3 cellular contexts compared by ENCODE assay signal in genomic region chr3:135172191-135172869, GRCh38.
TF ChIP-seq lines count a peak whose summit lies in the region.

No MANE protein-coding gene starts in this region.

TF ChIP-seq in SK-N-SH, 30 proteins besides CTCF, POLR2A, EP300 and RAD21:
- TF ChIP-seq GATA2 (CRISPR knock-in tag; IDR thresholded peaks at IDR 0.05) (0 out of 2 replicates have a peak, but pooled peaks have one; percentile 14), RXRA (IDR thresholded peaks at IDR 0.05; ENCODE audit: borderline replicate concordance, low read depth) (no peak)
TF ChIP-seq in SK-N-SH: peak in this region for 1.

TF ChIP-seq in SK-N-SH treated with all-trans-retinoic acid at 6 μM for 48 hours, 23 proteins besides CTCF, POLR2A, EP300 and RAD21:
- TF ChIP-seq TCF4 (CRISPR knock-in tag; IDR thresholded peaks at IDR 0.05; ENCODE audit: borderline replicate concordance) (no peak), TOX (CRISPR knock-in tag; IDR thresholded peaks at IDR 0.05; ENCODE audit: borderline replicate concordance) (no peak), GLIS3 (CRISPR knock-in tag; IDR thresholded peaks at IDR 0.05) (no peak), TSHZ2 (CRISPR knock-in tag; IDR thresholded peaks at IDR 0.05) (no peak), OSR1 (CRISPR knock-in tag; IDR thresholded peaks at IDR 0.05) (no peak), CREB5 (CRISPR knock-in tag; IDR thresholded peaks at IDR 0.05; ENCODE audit: low read depth) (no peak), ZC3H10 (CRISPR knock-in tag; IDR thresholded peaks at IDR 0.05) (no peak), ZFP3 (CRISPR knock-in tag; IDR thresholded peaks at IDR 0.05) (no peak), ZNF8 (CRISPR knock-in tag; IDR thresholded peaks at IDR 0.05) (no peak), ISL1 (CRISPR knock-in tag; IDR thresholded peaks at IDR 0.05) (no peak), CSDC2 (CRISPR knock-in tag; IDR thresholded peaks at IDR 0.05) (no peak), POU6F1 (CRISPR knock-in tag; IDR thresholded peaks at IDR 0.05; ENCODE audit: borderline replicate concordance, low read depth) (no peak), ZNF565 (CRISPR knock-in tag; conservative IDR thresholded peaks at IDR 0.05; ENCODE audit: low read depth) (no peak), ESRRG (CRISPR knock-in tag; IDR thresholded peaks at IDR 0.05) (no peak), CSRNP3 (CRISPR knock-in tag; IDR thresholded peaks at IDR 0.05) (no peak)
TF ChIP-seq in SK-N-SH treated with all-trans-retinoic acid at 6 μM for 48 hours: peak in this region for 0.

TF ChIP-seq in H1, 55 proteins besides CTCF, POLR2A, EP300 and RAD21:
- TF ChIP-seq POLR2AphosphoS5 (IDR thresholded peaks at IDR 0.05; ENCODE audit: low read depth, low read length) (no peak), SIRT6 (IDR thresholded peaks at IDR 0.05; ENCODE audit: low read length) (no peak), KDM5A (IDR thresholded peaks at IDR 0.05; ENCODE audit: low read length) (no peak), FOSL1 (IDR thresholded peaks at IDR 0.05; ENCODE audit: insufficient read depth, low read depth, low read length) (no peak), ATF2 (IDR thresholded peaks at IDR 0.05; ENCODE audit: low read length) (no peak), POU5F1 (IDR thresholded peaks at IDR 0.05; ENCODE audit: low read depth, low read length) (no peak), GABPA (IDR thresholded peaks at IDR 0.05; ENCODE audit: borderline replicate concordance, insufficient read depth, low read length) (no peak), MAFK (IDR thresholded peaks at IDR 0.05; ENCODE audit: low read depth, low read length) (no peak), RFX5 (IDR thresholded peaks at IDR 0.05; ENCODE audit: borderline replicate concordance, low read depth, low read length) (no peak), KDM4A (IDR thresholded peaks at IDR 0.05; ENCODE audit: low read depth, low read length, severe bottlenecking) (no peak), CREB1 (IDR thresholded peaks at IDR 0.05) (no peak), TAF1 (IDR thresholded peaks at IDR 0.05; ENCODE audit: low read depth, low read length) (no peak), TBP (IDR thresholded peaks at IDR 0.05; ENCODE audit: low read depth, low read length) (no peak), CHD2 (IDR thresholded peaks at IDR 0.05; ENCODE audit: low read length) (no peak), SIN3A (conservative IDR thresholded peaks at IDR 0.05 in 1 of 2, IDR thresholded peaks at IDR 0.05 in 1 of 2; ENCODE audit: low read depth in 1 of 2, low read length in 2 of 2) (no peak), SAP30 (IDR thresholded peaks at IDR 0.05; ENCODE audit: insufficient read depth, insufficient replicate concordance, low read length) (no peak), SUZ12 (IDR thresholded peaks at IDR 0.05; ENCODE audit: low read length) (no peak), NRF1 (IDR thresholded peaks at IDR 0.05; ENCODE audit: low read depth, low read length) (no peak), GTF2F1 (IDR thresholded peaks at IDR 0.05; ENCODE audit: borderline replicate concordance, low read depth, low read length) (no peak)
